In the genomic region with DNA sequence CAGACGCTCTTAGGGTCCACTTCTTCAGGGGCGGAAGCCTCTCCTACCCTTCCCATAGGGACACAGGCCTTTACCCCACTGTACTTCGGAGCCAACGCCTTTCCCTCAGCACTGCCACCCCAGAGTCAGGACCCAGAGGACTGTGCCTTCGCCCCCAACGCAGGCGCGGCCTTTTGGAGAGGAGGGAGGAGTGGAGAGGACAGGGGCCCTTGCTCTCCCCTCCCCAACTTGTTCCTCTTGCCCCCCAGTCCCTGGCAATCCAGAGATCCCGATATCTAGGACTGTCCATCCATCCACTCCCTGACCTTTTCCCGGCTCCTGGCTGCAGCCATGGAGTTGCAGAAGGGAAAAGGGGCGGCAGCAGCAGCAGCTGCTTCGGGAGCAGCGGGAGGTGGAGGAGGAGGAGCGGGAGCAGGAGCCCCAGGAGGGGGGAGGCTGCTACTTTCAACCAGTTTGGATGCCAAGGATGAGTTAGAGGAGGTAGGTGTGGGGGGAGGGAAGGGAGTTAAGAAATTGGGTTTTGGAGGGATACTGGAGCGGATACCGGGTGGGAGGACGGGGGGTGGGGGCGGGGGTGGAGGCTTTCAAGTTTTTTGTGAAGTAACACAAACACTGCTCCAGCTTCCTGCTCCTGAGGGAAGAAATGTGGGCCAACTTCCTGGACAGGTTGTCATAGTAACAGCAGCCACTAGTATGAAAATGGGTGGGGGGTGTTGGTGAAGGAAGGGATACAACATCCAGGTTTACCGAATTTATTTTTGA, we compare ENCODE assay signal across 1 cellular context.
A peak's percentile ranks its signal among the peaks of the same experiment; 100 is the strongest.
TF ChIP-seq lines count a peak whose summit lies in the region.

No MANE protein-coding gene starts in this region.

TF ChIP-seq in HepG2, 621 proteins besides CTCF, POLR2A, EP300 and RAD21 (continues in another document):
- no peak for TF ChIP-seq TCF7L2 (IDR thresholded peaks at IDR 0.05; ENCODE audit: low read depth, low read length)
- TF ChIP-seq FOXO1 (CRISPR knock-in tag; IDR thresholded peaks at IDR 0.05): no peak
- TF ChIP-seq MTF2 (CRISPR knock-in tag; IDR thresholded peaks at IDR 0.05; ENCODE audit: borderline replicate concordance): no peak
- TF ChIP-seq XRCC5 (optimal IDR thresholded peaks at IDR 0.05; ENCODE audit: low read length): no peak
- 0 out of 2 replicates have a peak, but pooled peaks have one; percentile 3 for TF ChIP-seq ZNF749 (CRISPR knock-in tag; IDR thresholded peaks at IDR 0.05; ENCODE audit: borderline replicate concordance)
- no peak for TF ChIP-seq TEAD2 (CRISPR knock-in tag; IDR thresholded peaks at IDR 0.05)
- TF ChIP-seq MEIS2 (CRISPR knock-in tag; IDR thresholded peaks at IDR 0.05): 0 out of 2 replicates have a peak, but pooled peaks have one; percentile 23
- TF ChIP-seq, protein P1, sequence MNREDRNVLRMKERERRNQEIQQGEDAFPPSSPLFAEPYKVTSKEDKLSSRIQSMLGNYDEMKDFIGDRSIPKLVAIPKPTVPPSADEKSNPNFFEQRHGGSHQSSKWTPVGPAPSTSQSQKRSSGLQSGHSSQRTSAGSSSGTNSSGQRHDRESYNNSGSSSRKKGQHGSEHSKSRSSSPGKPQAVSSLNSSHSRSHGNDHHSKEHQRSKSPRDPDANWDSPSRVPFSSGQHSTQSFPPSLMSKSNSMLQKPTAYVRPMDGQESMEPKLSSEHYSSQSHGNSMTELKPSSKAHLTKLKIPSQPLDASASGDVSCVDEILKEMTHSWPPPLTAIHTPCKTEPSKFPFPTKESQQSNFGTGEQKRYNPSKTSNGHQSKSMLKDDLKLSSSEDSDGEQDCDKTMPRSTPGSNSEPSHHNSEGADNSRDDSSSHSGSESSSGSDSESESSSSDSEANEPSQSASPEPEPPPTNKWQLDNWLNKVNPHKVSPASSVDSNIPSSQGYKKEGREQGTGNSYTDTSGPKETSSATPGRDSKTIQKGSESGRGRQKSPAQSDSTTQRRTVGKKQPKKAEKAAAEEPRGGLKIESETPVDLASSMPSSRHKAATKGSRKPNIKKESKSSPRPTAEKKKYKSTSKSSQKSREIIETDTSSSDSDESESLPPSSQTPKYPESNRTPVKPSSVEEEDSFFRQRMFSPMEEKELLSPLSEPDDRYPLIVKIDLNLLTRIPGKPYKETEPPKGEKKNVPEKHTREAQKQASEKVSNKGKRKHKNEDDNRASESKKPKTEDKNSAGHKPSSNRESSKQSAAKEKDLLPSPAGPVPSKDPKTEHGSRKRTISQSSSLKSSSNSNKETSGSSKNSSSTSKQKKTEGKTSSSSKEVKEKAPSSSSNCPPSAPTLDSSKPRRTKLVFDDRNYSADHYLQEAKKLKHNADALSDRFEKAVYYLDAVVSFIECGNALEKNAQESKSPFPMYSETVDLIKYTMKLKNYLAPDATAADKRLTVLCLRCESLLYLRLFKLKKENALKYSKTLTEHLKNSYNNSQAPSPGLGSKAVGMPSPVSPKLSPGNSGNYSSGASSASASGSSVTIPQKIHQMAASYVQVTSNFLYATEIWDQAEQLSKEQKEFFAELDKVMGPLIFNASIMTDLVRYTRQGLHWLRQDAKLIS (CRISPR knock-in tag; IDR thresholded peaks at IDR 0.05): no peak
- TF ChIP-seq, protein P2, sequence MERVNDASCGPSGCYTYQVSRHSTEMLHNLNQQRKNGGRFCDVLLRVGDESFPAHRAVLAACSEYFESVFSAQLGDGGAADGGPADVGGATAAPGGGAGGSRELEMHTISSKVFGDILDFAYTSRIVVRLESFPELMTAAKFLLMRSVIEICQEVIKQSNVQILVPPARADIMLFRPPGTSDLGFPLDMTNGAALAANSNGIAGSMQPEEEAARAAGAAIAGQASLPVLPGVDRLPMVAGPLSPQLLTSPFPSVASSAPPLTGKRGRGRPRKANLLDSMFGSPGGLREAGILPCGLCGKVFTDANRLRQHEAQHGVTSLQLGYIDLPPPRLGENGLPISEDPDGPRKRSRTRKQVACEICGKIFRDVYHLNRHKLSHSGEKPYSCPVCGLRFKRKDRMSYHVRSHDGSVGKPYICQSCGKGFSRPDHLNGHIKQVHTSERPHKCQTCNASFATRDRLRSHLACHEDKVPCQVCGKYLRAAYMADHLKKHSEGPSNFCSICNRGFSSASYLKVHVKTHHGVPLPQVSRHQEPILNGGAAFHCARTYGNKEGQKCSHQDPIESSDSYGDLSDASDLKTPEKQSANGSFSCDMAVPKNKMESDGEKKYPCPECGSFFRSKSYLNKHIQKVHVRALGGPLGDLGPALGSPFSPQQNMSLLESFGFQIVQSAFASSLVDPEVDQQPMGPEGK (CRISPR knock-in tag; IDR thresholded peaks at IDR 0.05): 0 out of 2 replicates have a peak, but pooled peaks have one; percentile 7
- TF ChIP-seq ZNF737 (CRISPR knock-in tag; IDR thresholded peaks at IDR 0.05; ENCODE audit: borderline replicate concordance): no peak
- 0 out of 2 replicates have a peak, but pooled peaks have one; percentile 40 for TF ChIP-seq ZNF788 (CRISPR knock-in tag; IDR thresholded peaks at IDR 0.05; ENCODE audit: borderline replicate concordance)
- TF ChIP-seq XBP1 (CRISPR knock-in tag; IDR thresholded peaks at IDR 0.05): no peak
- TF ChIP-seq ELF4 (CRISPR knock-in tag; IDR thresholded peaks at IDR 0.05; ENCODE audit: borderline replicate concordance): no peak
- TF ChIP-seq, protein P3, sequence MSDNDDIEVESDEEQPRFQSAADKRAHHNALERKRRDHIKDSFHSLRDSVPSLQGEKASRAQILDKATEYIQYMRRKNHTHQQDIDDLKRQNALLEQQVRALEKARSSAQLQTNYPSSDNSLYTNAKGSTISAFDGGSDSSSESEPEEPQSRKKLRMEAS (IDR thresholded peaks at IDR 0.05): no peak
- TF ChIP-seq CBX2 (IDR thresholded peaks at IDR 0.05; ENCODE audit: low read depth, low read length): no peak
- TF ChIP-seq CBX2 (CRISPR knock-in tag; IDR thresholded peaks at IDR 0.05; ENCODE audit: low read depth): no peak
- TF ChIP-seq SAP130 (CRISPR knock-in tag; IDR thresholded peaks at IDR 0.05; ENCODE audit: low read depth): peak; percentile 29; the same call in 1 of the 2 replicates
- TF ChIP-seq KLF11 (CRISPR knock-in tag; IDR thresholded peaks at IDR 0.05): no peak
- TF ChIP-seq ZNF549 (CRISPR knock-in tag; IDR thresholded peaks at IDR 0.05): no peak
- TF ChIP-seq HNRNPK (IDR thresholded peaks at IDR 0.05; ENCODE audit: low read depth, low read length, poor library complexity, severe bottlenecking): peak; percentile 14
- TF ChIP-seq BORCS8-MEF2B (CRISPR knock-in tag; IDR thresholded peaks at IDR 0.05): 0 out of 2 replicates have a peak, but pooled peaks have one; percentile 12
- no peak for TF ChIP-seq FOXA1 (IDR thresholded peaks at IDR 0.05)
- no peak for TF ChIP-seq FOXA1 (CRISPR knock-in tag; IDR thresholded peaks at IDR 0.05)
- TF ChIP-seq PCBP2 (optimal IDR thresholded peaks at IDR 0.05; ENCODE audit: low read depth, low read length, poor library complexity, severe bottlenecking): peak; percentile 74
- TF ChIP-seq, protein P4, sequence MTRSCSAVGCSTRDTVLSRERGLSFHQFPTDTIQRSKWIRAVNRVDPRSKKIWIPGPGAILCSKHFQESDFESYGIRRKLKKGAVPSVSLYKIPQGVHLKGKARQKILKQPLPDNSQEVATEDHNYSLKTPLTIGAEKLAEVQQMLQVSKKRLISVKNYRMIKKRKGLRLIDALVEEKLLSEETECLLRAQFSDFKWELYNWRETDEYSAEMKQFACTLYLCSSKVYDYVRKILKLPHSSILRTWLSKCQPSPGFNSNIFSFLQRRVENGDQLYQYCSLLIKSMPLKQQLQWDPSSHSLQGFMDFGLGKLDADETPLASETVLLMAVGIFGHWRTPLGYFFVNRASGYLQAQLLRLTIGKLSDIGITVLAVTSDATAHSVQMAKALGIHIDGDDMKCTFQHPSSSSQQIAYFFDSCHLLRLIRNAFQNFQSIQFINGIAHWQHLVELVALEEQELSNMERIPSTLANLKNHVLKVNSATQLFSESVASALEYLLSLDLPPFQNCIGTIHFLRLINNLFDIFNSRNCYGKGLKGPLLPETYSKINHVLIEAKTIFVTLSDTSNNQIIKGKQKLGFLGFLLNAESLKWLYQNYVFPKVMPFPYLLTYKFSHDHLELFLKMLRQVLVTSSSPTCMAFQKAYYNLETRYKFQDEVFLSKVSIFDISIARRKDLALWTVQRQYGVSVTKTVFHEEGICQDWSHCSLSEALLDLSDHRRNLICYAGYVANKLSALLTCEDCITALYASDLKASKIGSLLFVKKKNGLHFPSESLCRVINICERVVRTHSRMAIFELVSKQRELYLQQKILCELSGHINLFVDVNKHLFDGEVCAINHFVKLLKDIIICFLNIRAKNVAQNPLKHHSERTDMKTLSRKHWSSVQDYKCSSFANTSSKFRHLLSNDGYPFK (CRISPR knock-in tag; IDR thresholded peaks at IDR 0.05; ENCODE audit: borderline replicate concordance): 0 out of 2 replicates have a peak, but pooled peaks have one; percentile 10
- 0 out of 2 replicates have a peak, but pooled peaks have one; percentile 20 for TF ChIP-seq HDAC1 (CRISPR knock-in tag; IDR thresholded peaks at IDR 0.05)
- peak; percentile 76; the same call in 1 of the 2 replicates for TF ChIP-seq ZC3H4 (CRISPR knock-in tag; IDR thresholded peaks at IDR 0.05; ENCODE audit: borderline replicate concordance)
- TF ChIP-seq, protein P5, sequence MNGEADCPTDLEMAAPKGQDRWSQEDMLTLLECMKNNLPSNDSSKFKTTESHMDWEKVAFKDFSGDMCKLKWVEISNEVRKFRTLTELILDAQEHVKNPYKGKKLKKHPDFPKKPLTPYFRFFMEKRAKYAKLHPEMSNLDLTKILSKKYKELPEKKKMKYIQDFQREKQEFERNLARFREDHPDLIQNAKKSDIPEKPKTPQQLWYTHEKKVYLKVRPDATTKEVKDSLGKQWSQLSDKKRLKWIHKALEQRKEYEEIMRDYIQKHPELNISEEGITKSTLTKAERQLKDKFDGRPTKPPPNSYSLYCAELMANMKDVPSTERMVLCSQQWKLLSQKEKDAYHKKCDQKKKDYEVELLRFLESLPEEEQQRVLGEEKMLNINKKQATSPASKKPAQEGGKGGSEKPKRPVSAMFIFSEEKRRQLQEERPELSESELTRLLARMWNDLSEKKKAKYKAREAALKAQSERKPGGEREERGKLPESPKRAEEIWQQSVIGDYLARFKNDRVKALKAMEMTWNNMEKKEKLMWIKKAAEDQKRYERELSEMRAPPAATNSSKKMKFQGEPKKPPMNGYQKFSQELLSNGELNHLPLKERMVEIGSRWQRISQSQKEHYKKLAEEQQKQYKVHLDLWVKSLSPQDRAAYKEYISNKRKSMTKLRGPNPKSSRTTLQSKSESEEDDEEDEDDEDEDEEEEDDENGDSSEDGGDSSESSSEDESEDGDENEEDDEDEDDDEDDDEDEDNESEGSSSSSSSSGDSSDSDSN (CRISPR knock-in tag; IDR thresholded peaks at IDR 0.05): peak; percentile 34; the same call in 1 of the 2 replicates
- 0 out of 2 replicates have a peak, but pooled peaks have one; percentile 36 for TF ChIP-seq SIN3A (IDR thresholded peaks at IDR 0.05; ENCODE audit: borderline replicate concordance, low read depth, low read length)
- TF ChIP-seq, protein P6, sequence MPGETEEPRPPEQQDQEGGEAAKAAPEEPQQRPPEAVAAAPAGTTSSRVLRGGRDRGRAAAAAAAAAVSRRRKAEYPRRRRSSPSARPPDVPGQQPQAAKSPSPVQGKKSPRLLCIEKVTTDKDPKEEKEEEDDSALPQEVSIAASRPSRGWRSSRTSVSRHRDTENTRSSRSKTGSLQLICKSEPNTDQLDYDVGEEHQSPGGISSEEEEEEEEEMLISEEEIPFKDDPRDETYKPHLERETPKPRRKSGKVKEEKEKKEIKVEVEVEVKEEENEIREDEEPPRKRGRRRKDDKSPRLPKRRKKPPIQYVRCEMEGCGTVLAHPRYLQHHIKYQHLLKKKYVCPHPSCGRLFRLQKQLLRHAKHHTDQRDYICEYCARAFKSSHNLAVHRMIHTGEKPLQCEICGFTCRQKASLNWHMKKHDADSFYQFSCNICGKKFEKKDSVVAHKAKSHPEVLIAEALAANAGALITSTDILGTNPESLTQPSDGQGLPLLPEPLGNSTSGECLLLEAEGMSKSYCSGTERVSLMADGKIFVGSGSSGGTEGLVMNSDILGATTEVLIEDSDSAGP (CRISPR knock-in tag; IDR thresholded peaks at IDR 0.05; ENCODE audit: borderline replicate concordance): no peak
- no peak for TF ChIP-seq ZNF460 (CRISPR knock-in tag; IDR thresholded peaks at IDR 0.05; ENCODE audit: borderline replicate concordance)
- TF ChIP-seq SMC3 (IDR thresholded peaks at IDR 0.05; ENCODE audit: low read length): no peak
- TF ChIP-seq ELF3 (CRISPR knock-in tag; IDR thresholded peaks at IDR 0.05): 0 out of 2 replicates have a peak, but pooled peaks have one; percentile 14
- TF ChIP-seq, protein P7, sequence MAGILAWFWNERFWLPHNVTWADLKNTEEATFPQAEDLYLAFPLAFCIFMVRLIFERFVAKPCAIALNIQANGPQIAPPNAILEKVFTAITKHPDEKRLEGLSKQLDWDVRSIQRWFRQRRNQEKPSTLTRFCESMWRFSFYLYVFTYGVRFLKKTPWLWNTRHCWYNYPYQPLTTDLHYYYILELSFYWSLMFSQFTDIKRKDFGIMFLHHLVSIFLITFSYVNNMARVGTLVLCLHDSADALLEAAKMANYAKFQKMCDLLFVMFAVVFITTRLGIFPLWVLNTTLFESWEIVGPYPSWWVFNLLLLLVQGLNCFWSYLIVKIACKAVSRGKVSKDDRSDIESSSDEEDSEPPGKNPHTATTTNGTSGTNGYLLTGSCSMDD (CRISPR knock-in tag; IDR thresholded peaks at IDR 0.05): no peak
- TF ChIP-seq, protein P8, sequence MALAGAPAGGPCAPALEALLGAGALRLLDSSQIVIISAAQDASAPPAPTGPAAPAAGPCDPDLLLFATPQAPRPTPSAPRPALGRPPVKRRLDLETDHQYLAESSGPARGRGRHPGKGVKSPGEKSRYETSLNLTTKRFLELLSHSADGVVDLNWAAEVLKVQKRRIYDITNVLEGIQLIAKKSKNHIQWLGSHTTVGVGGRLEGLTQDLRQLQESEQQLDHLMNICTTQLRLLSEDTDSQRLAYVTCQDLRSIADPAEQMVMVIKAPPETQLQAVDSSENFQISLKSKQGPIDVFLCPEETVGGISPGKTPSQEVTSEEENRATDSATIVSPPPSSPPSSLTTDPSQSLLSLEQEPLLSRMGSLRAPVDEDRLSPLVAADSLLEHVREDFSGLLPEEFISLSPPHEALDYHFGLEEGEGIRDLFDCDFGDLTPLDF (CRISPR knock-in tag; IDR thresholded peaks at IDR 0.05): 0 out of 2 replicates have a peak, but pooled peaks have one; percentile 1
- TF ChIP-seq RFX3 (CRISPR knock-in tag; IDR thresholded peaks at IDR 0.05): peak; percentile 69
- peak; percentile 67; the same call in 1 of the 2 replicates for TF ChIP-seq YEATS4 (CRISPR knock-in tag; IDR thresholded peaks at IDR 0.05; ENCODE audit: borderline replicate concordance)
- 0 out of 2 replicates have a peak, but pooled peaks have one; percentile 26 for TF ChIP-seq TGIF2 (CRISPR knock-in tag; IDR thresholded peaks at IDR 0.05)
- TF ChIP-seq AGO2 (optimal IDR thresholded peaks at IDR 0.05; ENCODE audit: low read depth, low read length): peak; percentile 43
- 0 out of 2 replicates have a peak, but pooled peaks have one; percentile 30 for TF ChIP-seq POLR2AphosphoS5 (IDR thresholded peaks at IDR 0.05; ENCODE audit: low read depth, low read length)
- TF ChIP-seq ZNF33B (CRISPR knock-in tag; IDR thresholded peaks at IDR 0.05): no peak
- TF ChIP-seq NCOA2 (CRISPR knock-in tag; IDR thresholded peaks at IDR 0.05): no peak
- TF ChIP-seq, protein P9, sequence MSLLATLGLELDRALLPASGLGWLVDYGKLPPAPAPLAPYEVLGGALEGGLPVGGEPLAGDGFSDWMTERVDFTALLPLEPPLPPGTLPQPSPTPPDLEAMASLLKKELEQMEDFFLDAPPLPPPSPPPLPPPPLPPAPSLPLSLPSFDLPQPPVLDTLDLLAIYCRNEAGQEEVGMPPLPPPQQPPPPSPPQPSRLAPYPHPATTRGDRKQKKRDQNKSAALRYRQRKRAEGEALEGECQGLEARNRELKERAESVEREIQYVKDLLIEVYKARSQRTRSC (CRISPR knock-in tag; IDR thresholded peaks at IDR 0.05; ENCODE audit: low read depth): no peak
- peak; percentile 38; the same call in 1 of the 2 replicates for TF ChIP-seq NFKB2 (CRISPR knock-in tag; IDR thresholded peaks at IDR 0.05; ENCODE audit: borderline replicate concordance)
